In the genomic region with DNA sequence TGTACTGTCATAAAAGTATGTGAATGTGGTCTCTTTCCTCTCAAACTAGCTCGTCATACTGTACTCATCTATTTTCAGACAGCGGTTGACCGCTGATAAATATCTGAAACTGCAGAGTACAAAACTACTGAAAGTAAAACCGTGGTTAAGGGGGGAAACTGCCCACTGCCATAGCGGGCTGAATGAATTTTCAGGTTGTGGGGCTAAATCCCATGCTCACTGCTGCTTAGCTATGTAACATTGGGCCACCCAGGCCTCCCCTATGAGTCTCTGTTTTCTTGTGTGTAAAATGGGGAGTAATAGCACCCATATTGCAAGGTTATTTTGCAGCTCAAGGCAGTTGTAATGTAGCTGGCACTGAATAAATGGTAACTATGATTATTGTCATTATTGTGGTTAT, we compare ENCODE assay signal across 21 cellular contexts.
A peak's percentile ranks its signal among the peaks of the same experiment; 100 is the strongest.
DNase-seq lines count a peak whose midpoint lies in the region; ATAC-seq, FAIRE-seq and TF ChIP-seq lines count a peak whose summit lies in the region.
"Had no signal": no experiment of that assay in that cellular context is flagged by ENCODE, and none has a peak within 500 bp of the region (broad histone marks: within the 10 kb centered on the region; RNA-seq: fewer than 3 reads in every experiment).

No MANE protein-coding gene starts in this region.

- no peak for TF ChIP-seq POLR2A in GM12878 (IDR thresholded peaks at IDR 0.05; ENCODE audit: low read depth, low read length)

- ATAC-seq in GM12878 = no peak
- no peak for ATAC-seq in HG03159 (IDR thresholded peaks at IDR 0.05; ENCODE audit: unreplicated experiment)
- ATAC-seq in GM19328 (IDR thresholded peaks at IDR 0.05; ENCODE audit: unreplicated experiment) = no peak
- ATAC-seq: CD8-positive, alpha-beta T cell; GM23338; HCT116 had no signal

- SMC1A ChIA-PET in GM12878 (lab: Charles Lee; ENCODE audit: uncharacterized antibody, unreplicated experiment) = no interaction called here

- peak overlapping the region; percentile 92 for H3K27ac Mint-ChIP-seq in mesothelial cell of epicardium
- H3K27ac Mint-ChIP-seq: B cell; CD4-positive, CD25-positive, alpha-beta regulatory T cell; CD8-positive, alpha-beta T cell; GM23338; H9 had no signal

- TF ChIP-seq CTCF in MM.1S (IDR thresholded peaks at IDR 0.05; ENCODE audit: low read length) (no peak), GM12878 (IDR thresholded peaks at IDR 0.05 in 2 of 3, conservative IDR thresholded peaks at IDR 0.05 in 1 of 3; ENCODE audit: control insufficient read depth in 2 of 3, extremely low read depth in 1 of 3, insufficient read depth in 1 of 3, low read depth in 3 of 3, low read length in 3 of 3) (no peak), mesothelial cell of epicardium (IDR thresholded peaks at IDR 0.05; ENCODE audit: unreplicated experiment) (no peak)

- H3K9me3 ChIP-seq in MM.1S (replicated peaks; ENCODE audit: insufficient read depth, low read length) (no peaks in the 10 kb centered on the region), GM12878 (replicated peaks; ENCODE audit: control insufficient read depth, insufficient read depth, low read length) (no peaks in the 10 kb centered on the region; the same call in 2 of the 3 replicates)
- H3K9me3 ChIP-seq: BLaER1 had no signal

- H3K4me3 ChIP-seq in MM.1S (ENCODE audit: low read length) (no peak overlapping the region), GM12878 (no peak overlapping the region)
- H3K4me3 ChIP-seq: BLaER1, GM23338 had no signal

- no peak for TF ChIP-seq RAD21 in GM12878 (IDR thresholded peaks at IDR 0.05; ENCODE audit: insufficient read depth, low read depth, low read length)

- no peak overlapping the region for H3K27ac ChIP-seq in MM.1S (ENCODE audit: low read length)
- no peak overlapping the region for H3K27ac ChIP-seq in GM12878 (ENCODE audit: control insufficient read depth, insufficient read depth)
- H3K27ac ChIP-seq: 22Rv1, BLaER1, C4-2B had no signal

- H3K36me3 ChIP-seq in MM.1S (replicated peaks; ENCODE audit: insufficient read depth, low read length) = no peaks in the 10 kb centered on the region
- no peaks in the 10 kb centered on the region for H3K36me3 ChIP-seq in GM12878 (ENCODE audit: control insufficient read depth in 2 of 2, insufficient read depth in 2 of 2, low read length in 1 of 2)
- H3K36me3 ChIP-seq: BLaER1 had no signal

- no peak for TF ChIP-seq EP300 in GM12878 (IDR thresholded peaks at IDR 0.05; ENCODE audit: borderline replicate concordance in 1 of 2, control insufficient read depth in 1 of 2, low read depth in 2 of 2, low read length in 2 of 2)

- WGBS in GM12878 (ENCODE audit: insufficient coverage, insufficient replicate concordance, low lambda C conversion rate, missing lambda C conversion rate) = 39% methylated on average over 5 of the region's 5 CpGs

- H3K27me3 Mint-ChIP-seq in mesothelial cell of epicardium (ENCODE audit: low read depth) = no peaks in the 10 kb centered on the region
- H3K27me3 Mint-ChIP-seq: B cell; CD4-positive, CD25-positive, alpha-beta regulatory T cell had no signal

- no peaks in the 10 kb centered on the region for H4K20me1 ChIP-seq in MM.1S (ENCODE audit: insufficient read depth, low read length)
- H4K20me1 ChIP-seq in GM12878 (ENCODE audit: control insufficient read depth, insufficient read depth) = no peaks in the 10 kb centered on the region
- H4K20me1 ChIP-seq: BLaER1 had no signal

- no peaks in the 10 kb centered on the region for H3K79me2 ChIP-seq in MM.1S (ENCODE audit: low read length)
- no peaks in the 10 kb centered on the region for H3K79me2 ChIP-seq in GM12878 (ENCODE audit: control insufficient read depth, insufficient read depth, low read length)

- RAD21 ChIA-PET in GM12878 (lab: Charles Lee; ENCODE audit: unreplicated experiment) = no interaction called here

- BruUV-seq in GM12878 (replicated peaks; lab: Mats Ljungman, UMichigan) = no TSS peak

- no peaks in the 10 kb centered on the region for H3F3A ChIP-seq in MM.1S (ENCODE audit: insufficient read depth, low read length)

- FAIRE-seq in GM12878 (lab: Jason Lieb, UNC) = no peak
- FAIRE-seq: A204.1, G401.6, GM19239 had no signal

- H3K9me2 ChIP-seq in MM.1S (replicated peaks; ENCODE audit: insufficient read depth, low read length) = no peaks in the 10 kb centered on the region

- in situ Hi-C loops in GM12878 (cut with MboI) = no loop called here

- H3K4me2 ChIP-seq in MM.1S (ENCODE audit: low read depth, low read length) (no peak overlapping the region), GM12878 (ENCODE audit: control insufficient read depth, insufficient read depth) (no peak overlapping the region)
- H3K4me2 ChIP-seq: BLaER1, GM23338 had no signal

- H3K4me1 Mint-ChIP-seq in mesothelial cell of epicardium = peaks cover 41% of the 10 kb centered on the region
- H3K4me1 Mint-ChIP-seq: B cell; CD4-positive, CD25-positive, alpha-beta regulatory T cell; GM23338 had no signal

- H3K4me1 ChIP-seq in MM.1S (ENCODE audit: low read length) (no peaks in the 10 kb centered on the region), GM12878 (ENCODE audit: control insufficient read depth, insufficient read depth, low read length) (no peaks in the 10 kb centered on the region)
- H3K4me1 ChIP-seq: Caco-2 had no signal

- DNase-seq in MM.1S (peak; percentile 28), GM12878 (ENCODE audit: low read depth, low spot score) (no peak), mesothelial cell of epicardium (ENCODE audit: low spot score in 2 of 2, unreplicated experiment in 2 of 2) (no peak), NCI-H748 treated with DMSO at 0.1 percent for 48 hours (lab: John Stamatoyannopoulos, UW) (no peak)
- DNase-seq: Caco-2; CD4-positive, CD25-positive, alpha-beta regulatory T cell; CD8-positive, alpha-beta T cell; DMS153; DND-41; H9 had no signal

- H3K9ac ChIP-seq in MM.1S (ENCODE audit: low read length) (no peak overlapping the region), GM12878 (ENCODE audit: control insufficient read depth, insufficient read depth, low read length) (no peak overlapping the region)
- H3K9ac ChIP-seq: BLaER1 had no signal

- H3K27me3 ChIP-seq in MM.1S (replicated peaks; ENCODE audit: insufficient read depth, low read length) (no peaks in the 10 kb centered on the region), GM12878 (replicated peaks in 1 of 2; ENCODE audit: control insufficient read depth in 2 of 2, insufficient read depth in 2 of 2, low read length in 1 of 2) (no peaks in the 10 kb centered on the region; a peak in 1 of 4 replicates)
- H3K27me3 ChIP-seq: BLaER1 had no signal

- POLR2A ChIA-PET in GM12878 (lab: Charles Lee) = no interaction called here

- CTCF ChIA-PET in GM12878 (lab: Yijun Ruan, JAX) = no interaction called here

- H2AFZ ChIP-seq in MM.1S (ENCODE audit: low read length) = no peak overlapping the region
- H2AFZ ChIP-seq in GM12878 (ENCODE audit: control insufficient read depth, low read depth, low read length) = no peak overlapping the region

- no peak overlapping the region for H3K4me3 Mint-ChIP-seq in mesothelial cell of epicardium
- H3K4me3 Mint-ChIP-seq: B cell; CD4-positive, CD25-positive, alpha-beta regulatory T cell; CD8-positive, alpha-beta T cell; GM23338; H9 had no signal

- H3K36me3 Mint-ChIP-seq in mesothelial cell of epicardium = peaks cover 5% of the 10 kb centered on the region
- H3K36me3 Mint-ChIP-seq: CD4-positive, CD25-positive, alpha-beta regulatory T cell; CD8-positive, alpha-beta T cell had no signal

- intact Hi-C loops in GM12878 (cut with micrococcal nuclease; ENCODE audit: unreplicated experiment) = no loop called here

- peaks cover 6% of the 10 kb centered on the region for H3K9me3 Mint-ChIP-seq in mesothelial cell of epicardium

TF ChIP-seq in GM12878, 131 proteins besides CTCF, POLR2A, EP300 and RAD21 (continues in another document):
- TF ChIP-seq CHD1 (IDR thresholded peaks at IDR 0.05; ENCODE audit: low read depth, low read length) = no peak
- TF ChIP-seq, protein P1, sequence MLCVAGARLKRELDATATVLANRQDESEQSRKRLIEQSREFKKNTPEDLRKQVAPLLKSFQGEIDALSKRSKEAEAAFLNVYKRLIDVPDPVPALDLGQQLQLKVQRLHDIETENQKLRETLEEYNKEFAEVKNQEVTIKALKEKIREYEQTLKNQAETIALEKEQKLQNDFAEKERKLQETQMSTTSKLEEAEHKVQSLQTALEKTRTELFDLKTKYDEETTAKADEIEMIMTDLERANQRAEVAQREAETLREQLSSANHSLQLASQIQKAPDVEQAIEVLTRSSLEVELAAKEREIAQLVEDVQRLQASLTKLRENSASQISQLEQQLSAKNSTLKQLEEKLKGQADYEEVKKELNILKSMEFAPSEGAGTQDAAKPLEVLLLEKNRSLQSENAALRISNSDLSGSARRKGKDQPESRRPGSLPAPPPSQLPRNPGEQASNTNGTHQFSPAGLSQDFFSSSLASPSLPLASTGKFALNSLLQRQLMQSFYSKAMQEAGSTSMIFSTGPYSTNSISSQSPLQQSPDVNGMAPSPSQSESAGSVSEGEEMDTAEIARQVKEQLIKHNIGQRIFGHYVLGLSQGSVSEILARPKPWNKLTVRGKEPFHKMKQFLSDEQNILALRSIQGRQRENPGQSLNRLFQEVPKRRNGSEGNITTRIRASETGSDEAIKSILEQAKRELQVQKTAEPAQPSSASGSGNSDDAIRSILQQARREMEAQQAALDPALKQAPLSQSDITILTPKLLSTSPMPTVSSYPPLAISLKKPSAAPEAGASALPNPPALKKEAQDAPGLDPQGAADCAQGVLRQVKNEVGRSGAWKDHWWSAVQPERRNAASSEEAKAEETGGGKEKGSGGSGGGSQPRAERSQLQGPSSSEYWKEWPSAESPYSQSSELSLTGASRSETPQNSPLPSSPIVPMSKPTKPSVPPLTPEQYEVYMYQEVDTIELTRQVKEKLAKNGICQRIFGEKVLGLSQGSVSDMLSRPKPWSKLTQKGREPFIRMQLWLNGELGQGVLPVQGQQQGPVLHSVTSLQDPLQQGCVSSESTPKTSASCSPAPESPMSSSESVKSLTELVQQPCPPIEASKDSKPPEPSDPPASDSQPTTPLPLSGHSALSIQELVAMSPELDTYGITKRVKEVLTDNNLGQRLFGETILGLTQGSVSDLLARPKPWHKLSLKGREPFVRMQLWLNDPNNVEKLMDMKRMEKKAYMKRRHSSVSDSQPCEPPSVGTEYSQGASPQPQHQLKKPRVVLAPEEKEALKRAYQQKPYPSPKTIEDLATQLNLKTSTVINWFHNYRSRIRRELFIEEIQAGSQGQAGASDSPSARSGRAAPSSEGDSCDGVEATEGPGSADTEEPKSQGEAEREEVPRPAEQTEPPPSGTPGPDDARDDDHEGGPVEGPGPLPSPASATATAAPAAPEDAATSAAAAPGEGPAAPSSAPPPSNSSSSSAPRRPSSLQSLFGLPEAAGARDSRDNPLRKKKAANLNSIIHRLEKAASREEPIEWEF (IDR thresholded peaks at IDR 0.05; ENCODE audit: insufficient replicate concordance, low read depth, low read length) = no peak
- TF ChIP-seq JUND (IDR thresholded peaks at IDR 0.05; ENCODE audit: low read depth, low read length) = no peak
- 0 out of 2 replicates have a peak, but pooled peaks have one; percentile 14 for TF ChIP-seq MEF2A (IDR thresholded peaks at IDR 0.05; ENCODE audit: insufficient read depth, low read depth, low read length)
- no peak for TF ChIP-seq SUPT20H (IDR thresholded peaks at IDR 0.05; ENCODE audit: borderline replicate concordance, control insufficient read depth, low read depth, low read length)
